Comparison of ENCODE assay signal across 8 cellular contexts in genomic region chr10:24901686-24902399, GRCh38. TPM values are rescaled to one million over a fixed set of nuclear protein-coding genes. Genes with fewer than 3 reads are reported as not detected.
DNase-seq lines count a peak whose midpoint lies in the region; ATAC-seq and TF ChIP-seq lines count a peak whose summit lies in the region.

No MANE protein-coding gene starts in this region.

- H3K27me3 Mint-ChIP-seq in activated CD8-positive, alpha-beta T cell treated with anti-CD3 and anti-CD28 coated beads, Interleukin-2, amount 10 ng/mL, durations not matched to agents 7 days and 5 days (ENCODE audit: low read depth): no peaks in the 10 kb centered on the region
- H3K27me3 Mint-ChIP-seq in stimulated activated naive CD8-positive, alpha-beta T cell treated with anti-CD3 and anti-CD28 coated beads, Interleukin-15, Interleukin-2, amounts not matched to agents 100 ng/mL and 50 ng/mL, for 24 hours: no peaks in the 10 kb centered on the region

- no peaks in the 10 kb centered on the region for H3K27me3 ChIP-seq in hepatocyte

- H3K4me1 ChIP-seq in hepatocyte (ENCODE audit: insufficient read depth): peaks cover 11% of the 10 kb centered on the region

- 44% methylated on average over 5 of the region's 5 CpGs for WGBS in hepatocyte (ENCODE audit: low lambda C conversion rate, missing lambda C conversion rate)

- H4K20me1 ChIP-seq in hepatocyte (ENCODE audit: insufficient read depth, poor library complexity, severe bottlenecking): no peaks in the 10 kb centered on the region

- H3K9me3 Mint-ChIP-seq in activated CD8-positive, alpha-beta T cell treated with anti-CD3 and anti-CD28 coated beads, Interleukin-2, amount 10 ng/mL, durations not matched to agents 7 days and 5 days (ENCODE audit: insufficient read depth): no peaks in the 10 kb centered on the region
- peaks cover 6% of the 10 kb centered on the region for H3K9me3 Mint-ChIP-seq in stimulated activated naive CD8-positive, alpha-beta T cell treated with anti-CD3 and anti-CD28 coated beads, Interleukin-15, Interleukin-2, amounts not matched to agents 100 ng/mL and 50 ng/mL, for 24 hours

- H3K79me2 ChIP-seq in hepatocyte: no peaks in the 10 kb centered on the region

- no peaks in the 10 kb centered on the region for H3K36me3 ChIP-seq in hepatocyte (replicated peaks; ENCODE audit: insufficient read depth, low read depth)

- CTCF ChIA-PET in activated CD8-positive, alpha-beta T cell treated with anti-CD3 and anti-CD28 coated beads, Interleukin-2, amount 10 ng/mL, durations not matched to agents 7 days and 5 days (lab: Charles Lee): no interaction called here

- H3K4me3 ChIP-seq in hepatocyte: no peak overlapping the region

- peaks cover 34% of the 10 kb centered on the region for H3K36me3 Mint-ChIP-seq in activated CD8-positive, alpha-beta T cell treated with anti-CD3 and anti-CD28 coated beads, Interleukin-2, amount 10 ng/mL, durations not matched to agents 7 days and 5 days (ENCODE audit: low read depth)
- H3K36me3 Mint-ChIP-seq in stimulated activated naive CD8-positive, alpha-beta T cell treated with anti-CD3 and anti-CD28 coated beads, Interleukin-15, Interleukin-2, amounts not matched to agents 100 ng/mL and 50 ng/mL, for 24 hours (ENCODE audit: low read depth): peaks cover 12% of the 10 kb centered on the region

- POLR2A ChIA-PET in activated CD8-positive, alpha-beta T cell treated with anti-CD3 and anti-CD28 coated beads, Interleukin-2, amount 10 ng/mL, durations not matched to agents 7 days and 5 days (lab: Charles Lee): no interaction called here

- no peaks in the 10 kb centered on the region for H3K9me3 ChIP-seq in hepatocyte (ENCODE audit: low read depth)

- DNase-seq in D341Med (ENCODE audit: low spot score) (peak; percentile 71), hepatocyte (ENCODE audit: low spot score) (peak; percentile 71), DMS79 treated with DMSO at 0.1 percent for 48 hours (lab: John Stamatoyannopoulos, UW) (no peak), NCI-H1048 (lab: John Stamatoyannopoulos, UW) (no peak)
- DNase-seq in activated CD8-positive, alpha-beta T cell treated with anti-CD3 and anti-CD28 coated beads, Interleukin-2, amount 10 ng/mL, durations not matched to agents 7 days and 5 days: no peak

- peak; percentile 28 for ATAC-seq in GM19351 (IDR thresholded peaks at IDR 0.05; ENCODE audit: unreplicated experiment)
- peak; percentile 37 for ATAC-seq in HG03521 (IDR thresholded peaks at IDR 0.05; ENCODE audit: unreplicated experiment)
- no peak for ATAC-seq in activated CD8-positive, alpha-beta T cell treated with anti-CD3 and anti-CD28 coated beads, Interleukin-2, amount 10 ng/mL, durations not matched to agents 7 days and 5 days

- no peaks in the 10 kb centered on the region for H3K9me2 ChIP-seq in hepatocyte (replicated peaks; ENCODE audit: insufficient read depth)

- H3K4me2 ChIP-seq in hepatocyte: peak overlapping the region; percentile 58

- H3K4me1 Mint-ChIP-seq in activated CD8-positive, alpha-beta T cell treated with anti-CD3 and anti-CD28 coated beads, Interleukin-2, amount 10 ng/mL, durations not matched to agents 7 days and 5 days (ENCODE audit: low read depth): peaks cover 32% of the 10 kb centered on the region
- H3K4me1 Mint-ChIP-seq in stimulated activated naive CD8-positive, alpha-beta T cell treated with anti-CD3 and anti-CD28 coated beads, Interleukin-15, Interleukin-2, amounts not matched to agents 100 ng/mL and 50 ng/mL, for 24 hours (ENCODE audit: low read depth): peaks cover 52% of the 10 kb centered on the region

- H3K4me3 Mint-ChIP-seq in activated CD8-positive, alpha-beta T cell treated with anti-CD3 and anti-CD28 coated beads, Interleukin-2, amount 10 ng/mL, durations not matched to agents 7 days and 5 days: no peak overlapping the region
- peak overlapping the region; percentile 41 for H3K4me3 Mint-ChIP-seq in stimulated activated naive CD8-positive, alpha-beta T cell treated with anti-CD3 and anti-CD28 coated beads, Interleukin-15, Interleukin-2, amounts not matched to agents 100 ng/mL and 50 ng/mL, for 24 hours

- no peak overlapping the region for H2AFZ ChIP-seq in hepatocyte

- TF ChIP-seq CTCF in hepatocyte (IDR thresholded peaks at IDR 0.05; ENCODE audit: poor library complexity): no peak

- peak overlapping the region; percentile 70 for H3K27ac ChIP-seq in hepatocyte

- peak overlapping the region; percentile 21 for H3K27ac Mint-ChIP-seq in activated CD8-positive, alpha-beta T cell treated with anti-CD3 and anti-CD28 coated beads, Interleukin-2, amount 10 ng/mL, durations not matched to agents 7 days and 5 days
- peak overlapping the region; percentile 83 for H3K27ac Mint-ChIP-seq in stimulated activated naive CD8-positive, alpha-beta T cell treated with anti-CD3 and anti-CD28 coated beads, Interleukin-15, Interleukin-2, amounts not matched to agents 100 ng/mL and 50 ng/mL, for 24 hours

RNA-seq across cellular contexts. Expression of gene PRTFDC1, which starts 50.6 kb away (rescaled TPM):
- 1 to 10 TPM; 1.6 to 2.9 TPM for total RNA-seq in activated CD8-positive, alpha-beta T cell treated with anti-CD3 and anti-CD28 coated beads, Interleukin-2, amount 10 ng/mL, durations not matched to agents 7 days and 5 days
- 14.7 and 14.8 TPM in 2 replicates for total RNA-seq in hepatocyte
- 6.0 and 6.4 TPM in 2 replicates for polyA plus RNA-seq in hepatocyte

Comparison
In these comparisons a context has a peak if more than half of its experiments do, and no peak if none do; other contexts are left out.
1. DNase-seq: peak in D341Med (single experiment) and hepatocyte (single experiment); none in activated CD8-positive, alpha-beta T cell treated with anti-CD3 and anti-CD28 coated beads, Interleukin-2, amount 10 ng/mL, durations not matched to agents 7 days and 5 days (single experiment), DMS79 treated with DMSO at 0.1 percent for 48 hours (single experiment) and NCI-H1048 (single experiment).